In the genomic region with DNA sequence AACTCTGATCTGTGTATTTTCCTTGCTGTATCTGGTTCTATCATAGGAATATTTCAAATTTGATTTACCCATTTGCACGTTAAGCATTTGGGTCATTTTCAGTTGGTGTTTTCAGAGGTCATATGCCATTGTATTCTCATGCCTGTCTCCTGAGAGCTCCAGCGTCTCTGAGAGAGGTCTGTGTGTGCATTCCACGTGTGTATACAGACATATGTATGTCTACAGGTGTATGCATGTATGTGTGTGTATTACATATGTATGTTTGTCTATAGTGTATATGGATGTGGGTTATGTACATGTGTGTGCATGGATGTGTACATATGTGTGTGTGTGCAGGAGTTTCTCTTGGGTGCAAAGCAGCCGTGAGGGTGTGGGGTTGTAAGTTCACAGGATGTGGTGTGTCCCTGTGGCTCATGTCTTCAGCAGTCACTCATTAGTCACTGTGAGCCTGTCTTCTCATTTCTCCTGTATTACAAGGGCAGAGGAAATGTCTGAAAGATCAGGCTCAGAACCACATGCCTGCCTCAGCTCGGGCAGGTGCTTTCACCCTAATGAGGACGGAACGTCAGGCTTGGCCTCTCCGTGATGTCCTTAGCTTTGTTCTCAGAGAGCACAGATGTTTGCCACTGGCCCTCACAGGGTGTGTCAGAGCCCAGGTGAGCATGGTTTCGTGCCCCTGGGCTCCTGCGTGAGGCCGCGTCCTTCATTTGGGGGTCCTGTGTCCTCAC, we compare ENCODE assay signal across 9 cellular contexts.
DNase-seq lines count a peak whose midpoint lies in the region; ATAC-seq and TF ChIP-seq lines count a peak whose summit lies in the region.
"Had no signal": no experiment of that assay in that cellular context is flagged by ENCODE, and none has a peak within 500 bp of the region (broad histone marks: within the 10 kb centered on the region; RNA-seq: fewer than 3 reads in every experiment).

No MANE protein-coding gene starts in this region.

- H3K4me3 ChIP-seq in CD8-positive, alpha-beta memory T cell (ENCODE audit: low read length), result peak overlapping the region; percentile 46
- peak overlapping the region in 1 of 59 donors; percentile 21 for H3K4me3 ChIP-seq in dorsolateral prefrontal cortex

- H3K27me3 ChIP-seq in CD8-positive, alpha-beta memory T cell (ENCODE audit: insufficient read depth, low read length, poor library complexity, severe bottlenecking), result no peaks in the 10 kb centered on the region
- no peaks in the 10 kb centered on the region for H3K27me3 ChIP-seq in dorsolateral prefrontal cortex

- DNase-seq in CD8-positive, alpha-beta memory T cell, result peak in 3 of 5 donors; percentile 18 to 60 (median 19)
- DNase-seq in T-helper 17 cell, result no peak
- peak in 9 of 10 donors; percentile 0 to 40 (median 27) for DNase-seq in dorsolateral prefrontal cortex
- peak; percentile 4 for DNase-seq in stimulated activated CD4-positive, alpha-beta T cell treated with anti-CD3 and anti-CD28 coated beads, Interleukin-2, amount 100 ng/mL, for 4 hours (ENCODE audit: low read depth)
- DNase-seq in dedifferentiated amniotic fluid mesenchymal stem cell (ENCODE audit: extremely low spot score), result no peak
- no peak for DNase-seq in DMS114 treated with DMSO at 0.1 percent for 48 hours (lab: John Stamatoyannopoulos, UW; ENCODE audit: unreplicated experiment)
- no peak for DNase-seq in amniotic stem cell (lab: John Stamatoyannopoulos, UW)

- peak overlapping the region in 6 of 8 donors; percentile 10 to 76 (median 62) for H3K27ac Mint-ChIP-seq in CD8-positive, alpha-beta memory T cell
- peak overlapping the region; percentile 29 for H3K27ac Mint-ChIP-seq in T-helper 17 cell
- H3K27ac Mint-ChIP-seq: brain had no signal

- POLR2A ChIA-PET in CD8-positive, alpha-beta memory T cell (lab: Charles Lee), result no interaction called here

- H3K4me1 ChIP-seq in CD8-positive, alpha-beta memory T cell (ENCODE audit: insufficient read depth, low read length), result peaks cover 17% of the 10 kb centered on the region

- no peak overlapping the region for H3K27ac ChIP-seq in CD8-positive, alpha-beta memory T cell (ENCODE audit: low read depth, low read length)
- peak overlapping the region; percentile 76 to 100 (median 97) for H3K27ac ChIP-seq in dorsolateral prefrontal cortex

- intact Hi-C loops in dorsolateral prefrontal cortex (cut with DNase I), result loop anchor here (2.0 to 10.0 kb wide), 2 partner anchors 50 kb away; no protein-coding TSS in a partner anchor

- CTCF ChIA-PET in CD8-positive, alpha-beta memory T cell (lab: Charles Lee), result interaction anchor here (2.4 kb wide), 1 partner anchor 9 kb away, joined by 6 read pairs; no protein-coding TSS in a partner anchor

- TF ChIP-seq CTCF in dorsolateral prefrontal cortex (IDR thresholded peaks at IDR 0.05 in 54 of 56, conservative IDR thresholded peaks at IDR 0.05 in 2 of 56; ENCODE audit: low read depth in 1 of 56, partially characterized antibody in 56 of 56), result no peak

- peak; percentile 68 for ATAC-seq in HG02610 (IDR thresholded peaks at IDR 0.05; ENCODE audit: unreplicated experiment)
- ATAC-seq in T-helper 17 cell, result peak; percentile 81

- H3K36me3 ChIP-seq in CD8-positive, alpha-beta memory T cell (ENCODE audit: insufficient read depth, low read length), result no peaks in the 10 kb centered on the region

- no peaks in the 10 kb centered on the region for H3K27me3 Mint-ChIP-seq in CD8-positive, alpha-beta memory T cell
- no peaks in the 10 kb centered on the region for H3K27me3 Mint-ChIP-seq in T-helper 17 cell

- peak overlapping the region in 1 of 7 donors; percentile 33 for H3K4me3 Mint-ChIP-seq in CD8-positive, alpha-beta memory T cell
- H3K4me3 Mint-ChIP-seq in T-helper 17 cell, result peak overlapping the region; percentile 36

- peaks cover 0 to 7% (median 4%) of the 10 kb centered on the region in 3 donors for H3K36me3 Mint-ChIP-seq in CD8-positive, alpha-beta memory T cell
- peaks cover 2% of the 10 kb centered on the region for H3K36me3 Mint-ChIP-seq in T-helper 17 cell (ENCODE audit: low read depth)

- H3K9me3 Mint-ChIP-seq in CD8-positive, alpha-beta memory T cell, result no peaks in the 10 kb centered on the region

- peaks cover 15 to 27% (median 22%) of the 10 kb centered on the region in 3 donors for H3K4me1 Mint-ChIP-seq in CD8-positive, alpha-beta memory T cell
- H3K4me1 Mint-ChIP-seq in T-helper 17 cell, result peaks cover 26% of the 10 kb centered on the region

- no peaks in the 10 kb centered on the region for H3K9me3 ChIP-seq in CD8-positive, alpha-beta memory T cell (ENCODE audit: low read length)
- no peaks in the 10 kb centered on the region for H3K9me3 ChIP-seq in T-helper 17 cell (ENCODE audit: control insufficient read depth, low read length, poor library complexity, severe bottlenecking)

Comparison
In these comparisons a context has a peak if more than half of its experiments do, and no peak if none do; other contexts are left out.
1. DNase-seq: peak in CD8-positive, alpha-beta memory T cell (3 of 5), dorsolateral prefrontal cortex (9 of 10) and stimulated activated CD4-positive, alpha-beta T cell treated with anti-CD3 and anti-CD28 coated beads, Interleukin-2, amount 100 ng/mL, for 4 hours (single experiment); none in T-helper 17 cell (0 of 3), dedifferentiated amniotic fluid mesenchymal stem cell (single experiment), DMS114 treated with DMSO at 0.1 percent for 48 hours (single experiment) and amniotic stem cell (single experiment).